ENCODE assay signal across 1 cellular context in genomic region chr10:120833222-120833928, GRCh38.
A peak's percentile ranks its signal among the peaks of the same experiment; 100 is the strongest.
TF ChIP-seq lines count a peak whose summit lies in the region.

No MANE protein-coding gene starts in this region.

TF ChIP-seq in HepG2, 621 proteins besides CTCF, POLR2A, EP300 and RAD21:
- TF ChIP-seq ZSCAN25 (CRISPR knock-in tag; IDR thresholded peaks at IDR 0.05) (peak; percentile 97), FOXP1 (IDR thresholded peaks at IDR 0.05) (no peak), FOXP1 (CRISPR knock-in tag; IDR thresholded peaks at IDR 0.05) (no peak)
TF ChIP-seq in HepG2: peak in this region for 1.
